ENCODE assay signal across 10 cellular contexts in genomic region chr1:27517907-27518718, GRCh38. TPM values are rescaled to one million over a fixed set of nuclear protein-coding genes. Genes with fewer than 3 reads are reported as not detected.
DNase-seq lines count a peak whose midpoint lies in the region; ATAC-seq and TF ChIP-seq lines count a peak whose summit lies in the region.
"Had no signal": no experiment of that assay in that cellular context is flagged by ENCODE, and none has a peak within 500 bp of the region (broad histone marks: within the 10 kb centered on the region; RNA-seq: fewer than 3 reads in every experiment).

No MANE protein-coding gene starts in this region.

- H4K20me1 ChIP-seq in HCT116 (ENCODE audit: insufficient read depth) = no peaks in the 10 kb centered on the region
- H4K20me1 ChIP-seq in PC-3 (ENCODE audit: low read length) = no peaks in the 10 kb centered on the region

- RAD21 ChIA-PET in HCT116 (lab: Charles Lee; ENCODE audit: low non-redundant PET in 1 of 2, low total read pairs in 2 of 2, uncharacterized antibody in 2 of 2, unreplicated experiment in 2 of 2) = no interaction called here

- H3K27ac ChIP-seq in HCT116 (ENCODE audit: low read depth, low read length) (peak overlapping the region; percentile 18; the same call in 1 of the 2 replicates), PC-3 (ENCODE audit: low read length) (peak overlapping the region; percentile 59), foreskin keratinocyte (peak overlapping the region; percentile 71), gastrocnemius medialis (peak overlapping the region; percentile 58 to 78 (median 62))

- in situ Hi-C loops in gastrocnemius medialis (cut with MboI; ENCODE audit: low sequenced_read_pairs in 4 of 4) = loop anchor here in 2 of 4 donors (25.0 kb wide), 1 partner anchor 106 kb away; no protein-coding TSS in a partner anchor

- H3K9me2 ChIP-seq in HCT116 (ENCODE audit: insufficient read depth) (no peaks in the 10 kb centered on the region), PC-3 (replicated peaks; ENCODE audit: low read length) (no peaks in the 10 kb centered on the region)

- no peaks in the 10 kb centered on the region for H3K36me3 ChIP-seq in HCT116 (ENCODE audit: control insufficient read depth in 1 of 2, insufficient read depth in 2 of 2, low read length in 2 of 2)
- no peaks in the 10 kb centered on the region for H3K36me3 ChIP-seq in PC-3 (ENCODE audit: low read depth, low read length)
- H3K36me3 ChIP-seq in gastrocnemius medialis = no peaks in the 10 kb centered on the region
- H3K36me3 ChIP-seq: left lung had no signal

- peak; percentile 74 for ATAC-seq in HCT116
- no peak for ATAC-seq in PC-3
- peak; percentile 43 for ATAC-seq in foreskin keratinocyte
- ATAC-seq in gastrocnemius medialis = no peak
- ATAC-seq in GM21786 (IDR thresholded peaks at IDR 0.05; ENCODE audit: unreplicated experiment) = no peak
- ATAC-seq: activated naive CD4-positive, alpha-beta T cell treated with anti-CD3 and anti-CD28 coated beads, Interleukin-2, amount 50 U/mL, for 72 hours; left lung had no signal

- no peaks in the 10 kb centered on the region for H3F3A ChIP-seq in PC-3 (ENCODE audit: low read length, unreplicated experiment)

- H3K27me3 ChIP-seq in HCT116 (ENCODE audit: insufficient read depth, low read length) (no peaks in the 10 kb centered on the region), PC-3 (ENCODE audit: low read length) (no peaks in the 10 kb centered on the region), foreskin keratinocyte (no peaks in the 10 kb centered on the region), gastrocnemius medialis (no peaks in the 10 kb centered on the region)
- H3K27me3 ChIP-seq: left lung had no signal

- no peak for TF ChIP-seq RAD21 in HCT116 (IDR thresholded peaks at IDR 0.05; ENCODE audit: low read depth)

- no peak for TF ChIP-seq POLR2A in HCT116 (IDR thresholded peaks at IDR 0.05; ENCODE audit: borderline replicate concordance, extremely low read depth, insufficient read depth, insufficient read length)
- TF ChIP-seq POLR2A in gastrocnemius medialis (IDR thresholded peaks at IDR 0.05) = no peak

- no peaks in the 10 kb centered on the region for H3K79me2 ChIP-seq in HCT116 (ENCODE audit: insufficient read depth, low read length)
- no peaks in the 10 kb centered on the region for H3K79me2 ChIP-seq in PC-3 (ENCODE audit: low read length)

- TF ChIP-seq CTCF in HCT116 (IDR thresholded peaks at IDR 0.05 in 2 of 3, conservative IDR thresholded peaks at IDR 0.05 in 1 of 3; ENCODE audit: borderline replicate concordance in 1 of 3, insufficient read depth in 1 of 3, low read depth in 2 of 3, low read length in 2 of 3) (no peak), PC-3 (conservative IDR thresholded peaks at IDR 0.05; ENCODE audit: low read depth, low read length) (no peak), foreskin keratinocyte (conservative IDR thresholded peaks at IDR 0.05) (no peak), gastrocnemius medialis (IDR thresholded peaks at IDR 0.05 in 4 of 5, conservative IDR thresholded peaks at IDR 0.05 in 1 of 5) (no peak)

- intact Hi-C loops in HCT116 (cut with micrococcal nuclease) (no loop called here), PC-3 (cut with micrococcal nuclease) (no loop called here), gastrocnemius medialis (cut with DNase I; ENCODE audit: low total_unique reads) (no loop called here)

- peak overlapping the region; percentile 54 for H3K4me2 ChIP-seq in HCT116 (ENCODE audit: low read length)
- H3K4me2 ChIP-seq in PC-3 (ENCODE audit: low read length) = peak overlapping the region; percentile 41; the same call in 1 of the 2 replicates

- H3K9ac ChIP-seq in HCT116 (ENCODE audit: low read length) = 0 out of 2 replicates have a peak overlapping the region, but pooled peaks have one; percentile 8
- no peak overlapping the region for H3K9ac ChIP-seq in PC-3 (ENCODE audit: low read length)

- DNase-seq in HCT116 (ENCODE audit: low read depth, low spot score) (no peak), PC-3 (peak; percentile 53), foreskin keratinocyte (peak in 1 of 2 donors; percentile 84), gastrocnemius medialis (no peak), SW 1271 (lab: John Stamatoyannopoulos, UW) (no peak), OCI-M2 (lab: John Stamatoyannopoulos, UW; ENCODE audit: unreplicated experiment) (no peak)
- DNase-seq: left lung, OCI-M1 had no signal

- H3K9me3 ChIP-seq in HCT116 (ENCODE audit: control insufficient read depth in 1 of 2, insufficient read depth in 1 of 2, low read depth in 1 of 2, low read length in 2 of 2) (no peaks in the 10 kb centered on the region), PC-3 (ENCODE audit: low read length) (no peaks in the 10 kb centered on the region), gastrocnemius medialis (no peaks in the 10 kb centered on the region)
- H3K9me3 ChIP-seq: left lung had no signal

- H3K4me1 ChIP-seq in HCT116 (ENCODE audit: control insufficient read depth in 1 of 2, insufficient read depth in 2 of 2, low read length in 2 of 2) (peaks cover 18 to 39% of the 10 kb centered on the region in 2 experiments), PC-3 (ENCODE audit: insufficient read depth, low read length) (peaks cover 26% of the 10 kb centered on the region), foreskin keratinocyte (peaks cover 21% of the 10 kb centered on the region), gastrocnemius medialis (peaks cover 50 to 58% of the 10 kb centered on the region in 2 donors)

- H2AFZ ChIP-seq in HCT116 (ENCODE audit: low read depth, low read length, poor library complexity, severe bottlenecking) = no peak overlapping the region
- peak overlapping the region; percentile 61 for H2AFZ ChIP-seq in PC-3 (ENCODE audit: low read length)

- CTCF ChIA-PET in HCT116 (lab: Charles Lee) (interaction anchor here (1.1 kb wide), 1 partner anchor 39 kb away, joined by 4 read pairs; no protein-coding TSS in a partner anchor), PC-3 (lab: Charles Lee) (no interaction called here)

- POLR2A ChIA-PET in HCT116 (lab: Charles Lee) = no interaction called here
- POLR2A ChIA-PET in PC-3 (lab: Charles Lee; ENCODE audit: unreplicated experiment) = no interaction called here

- no peak overlapping the region for H3K4me3 ChIP-seq in HCT116 (replicated peaks in 1 of 2; ENCODE audit: low read depth in 1 of 2, low read length in 2 of 2)
- no peak overlapping the region for H3K4me3 ChIP-seq in PC-3 (ENCODE audit: low read length)
- no peak overlapping the region for H3K4me3 ChIP-seq in gastrocnemius medialis
- H3K4me3 ChIP-seq: left lung had no signal

- BruUV-seq in HCT116 (replicated peaks; lab: Mats Ljungman, UMichigan) = no TSS peak
- BruUV-seq in PC-3 (replicated peaks; lab: Mats Ljungman, UMichigan) = no TSS peak

TF ChIP-seq in HCT116, 20 proteins besides CTCF, POLR2A, EP300 and RAD21:
- no peak for TF ChIP-seq EZH2phosphoT487 (IDR thresholded peaks at IDR 0.05; ENCODE audit: borderline replicate concordance)
- TF ChIP-seq CEBPB (IDR thresholded peaks at IDR 0.05; ENCODE audit: low read depth) = no peak
- TF ChIP-seq ZNF274 (IDR thresholded peaks at IDR 0.05; ENCODE audit: low read depth, low read length) = no peak
- no peak for TF ChIP-seq ZFX (IDR thresholded peaks at IDR 0.05)
- no peak for TF ChIP-seq MAX (IDR thresholded peaks at IDR 0.05)
- TF ChIP-seq FOSL1 (IDR thresholded peaks at IDR 0.05; ENCODE audit: low read depth) = no peak
- TF ChIP-seq SP1 (IDR thresholded peaks at IDR 0.05; ENCODE audit: low read depth) = no peak
- no peak for TF ChIP-seq ATF3 (IDR thresholded peaks at IDR 0.05)
- no peak for TF ChIP-seq SRF (IDR thresholded peaks at IDR 0.05; ENCODE audit: low read depth)
- no peak for TF ChIP-seq YY1 (IDR thresholded peaks at IDR 0.05; ENCODE audit: extremely low read depth, insufficient replicate concordance, low read depth, low read length)
- no peak for TF ChIP-seq EZH2 (IDR thresholded peaks at IDR 0.05)
- no peak for TF ChIP-seq TCF7L2 (IDR thresholded peaks at IDR 0.05; ENCODE audit: borderline replicate concordance, extremely low read depth, insufficient read depth, insufficient read length)
- TF ChIP-seq REST (IDR thresholded peaks at IDR 0.05; ENCODE audit: low read depth) = no peak
- TF ChIP-seq CBX3 (IDR thresholded peaks at IDR 0.05; ENCODE audit: low read depth) = no peak
- TF ChIP-seq POLR2AphosphoS5 (IDR thresholded peaks at IDR 0.05; ENCODE audit: low read depth, low read length) = no peak
TF ChIP-seq in HCT116: peak in this region for 0.

RNA-seq across cellular contexts. Expression of gene WASF2, which starts 28.1 kb away (rescaled TPM):
- 111 TPM for total RNA-seq in HCT116 (2021; ENCODE audit: unreplicated experiment)
- polyA plus RNA-seq in HCT116 (2012) = 78.7 and 84.7 TPM in 2 replicates
- 20.7 and 32.4 TPM in 2 replicates for total RNA-seq in PC-3 (2014; rRNA removed)
- total RNA-seq in foreskin keratinocyte = 49.9 and 53.9 TPM in 2 replicates
- polyA plus RNA-seq in foreskin keratinocyte = 28.7 and 30.1 TPM in 2 replicates
- 10 to 100 TPM; 10.6 to 16.7 (median 13.3) TPM for total RNA-seq in gastrocnemius medialis

Comparison
In these comparisons a context has a peak if more than half of its experiments do, and no peak if none do; other contexts are left out.
1. ATAC-seq: peak in HCT116 (single experiment) and foreskin keratinocyte (single experiment); none in PC-3 (single experiment), gastrocnemius medialis (0 of 2) and GM21786 (single experiment).
2. H3K27ac ChIP-seq: peak in every context shown above with its lines; median percentile 71 in foreskin keratinocyte; 62 in gastrocnemius medialis; 59 in PC-3; 18 in HCT116.